Comparison of ENCODE assay signal across 2 cellular contexts in the genomic region with DNA sequence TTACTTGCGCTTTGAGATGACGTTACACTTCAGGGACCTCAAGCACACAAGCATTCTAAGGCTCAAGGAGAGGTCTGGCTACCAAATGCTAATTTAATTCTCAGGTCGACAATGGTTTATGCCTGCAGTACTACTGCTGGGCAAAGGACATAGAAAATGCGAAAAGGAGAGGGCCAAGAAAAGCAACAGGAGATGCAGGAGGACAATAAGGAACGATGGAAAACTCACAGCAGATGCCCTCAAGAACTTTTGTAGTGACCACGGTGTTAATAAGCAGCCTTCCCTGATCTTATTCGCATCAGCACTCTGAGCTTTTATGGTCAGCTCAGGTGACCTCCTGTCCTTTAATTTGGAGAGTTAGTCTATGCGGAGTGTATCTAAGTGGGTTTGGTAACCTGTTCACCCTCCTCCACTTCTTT.
TF ChIP-seq lines count a peak whose summit lies in the region.

No MANE protein-coding gene starts in this region.

TF ChIP-seq in HCT116, 20 proteins besides CTCF, POLR2A, EP300 and RAD21 (continued from another document):
- TF ChIP-seq YY1 (IDR thresholded peaks at IDR 0.05; ENCODE audit: extremely low read depth, insufficient replicate concordance, low read depth, low read length) (no peak), JUND (IDR thresholded peaks at IDR 0.05) (no peak), EZH2phosphoT487 (IDR thresholded peaks at IDR 0.05; ENCODE audit: borderline replicate concordance) (no peak), ZNF274 (IDR thresholded peaks at IDR 0.05; ENCODE audit: low read depth, low read length) (no peak), SRF (IDR thresholded peaks at IDR 0.05; ENCODE audit: low read depth) (no peak), TCF7L2 (IDR thresholded peaks at IDR 0.05; ENCODE audit: borderline replicate concordance, extremely low read depth, insufficient read depth, insufficient read length) (no peak), EZH2 (IDR thresholded peaks at IDR 0.05) (no peak), ELF1 (IDR thresholded peaks at IDR 0.05; ENCODE audit: borderline replicate concordance, low read depth) (no peak), ZFX (IDR thresholded peaks at IDR 0.05) (no peak), EGR1 (IDR thresholded peaks at IDR 0.05; ENCODE audit: low read depth) (no peak)
- TF ChIP-seq, protein P1, sequence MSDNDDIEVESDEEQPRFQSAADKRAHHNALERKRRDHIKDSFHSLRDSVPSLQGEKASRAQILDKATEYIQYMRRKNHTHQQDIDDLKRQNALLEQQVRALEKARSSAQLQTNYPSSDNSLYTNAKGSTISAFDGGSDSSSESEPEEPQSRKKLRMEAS (IDR thresholded peaks at IDR 0.05): no peak
- TF ChIP-seq, protein P2, sequence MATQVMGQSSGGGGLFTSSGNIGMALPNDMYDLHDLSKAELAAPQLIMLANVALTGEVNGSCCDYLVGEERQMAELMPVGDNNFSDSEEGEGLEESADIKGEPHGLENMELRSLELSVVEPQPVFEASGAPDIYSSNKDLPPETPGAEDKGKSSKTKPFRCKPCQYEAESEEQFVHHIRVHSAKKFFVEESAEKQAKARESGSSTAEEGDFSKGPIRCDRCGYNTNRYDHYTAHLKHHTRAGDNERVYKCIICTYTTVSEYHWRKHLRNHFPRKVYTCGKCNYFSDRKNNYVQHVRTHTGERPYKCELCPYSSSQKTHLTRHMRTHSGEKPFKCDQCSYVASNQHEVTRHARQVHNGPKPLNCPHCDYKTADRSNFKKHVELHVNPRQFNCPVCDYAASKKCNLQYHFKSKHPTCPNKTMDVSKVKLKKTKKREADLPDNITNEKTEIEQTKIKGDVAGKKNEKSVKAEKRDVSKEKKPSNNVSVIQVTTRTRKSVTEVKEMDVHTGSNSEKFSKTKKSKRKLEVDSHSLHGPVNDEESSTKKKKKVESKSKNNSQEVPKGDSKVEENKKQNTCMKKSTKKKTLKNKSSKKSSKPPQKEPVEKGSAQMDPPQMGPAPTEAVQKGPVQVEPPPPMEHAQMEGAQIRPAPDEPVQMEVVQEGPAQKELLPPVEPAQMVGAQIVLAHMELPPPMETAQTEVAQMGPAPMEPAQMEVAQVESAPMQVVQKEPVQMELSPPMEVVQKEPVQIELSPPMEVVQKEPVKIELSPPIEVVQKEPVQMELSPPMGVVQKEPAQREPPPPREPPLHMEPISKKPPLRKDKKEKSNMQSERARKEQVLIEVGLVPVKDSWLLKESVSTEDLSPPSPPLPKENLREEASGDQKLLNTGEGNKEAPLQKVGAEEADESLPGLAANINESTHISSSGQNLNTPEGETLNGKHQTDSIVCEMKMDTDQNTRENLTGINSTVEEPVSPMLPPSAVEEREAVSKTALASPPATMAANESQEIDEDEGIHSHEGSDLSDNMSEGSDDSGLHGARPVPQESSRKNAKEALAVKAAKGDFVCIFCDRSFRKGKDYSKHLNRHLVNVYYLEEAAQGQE (IDR thresholded peaks at IDR 0.05; ENCODE audit: low read depth): no peak

TF ChIP-seq in endothelial cell of umbilical vein, 7 proteins besides CTCF, POLR2A, EP300 and RAD21 (continued from another document):
- no peak for TF ChIP-seq GATA2 (IDR thresholded peaks at IDR 0.05; ENCODE audit: insufficient read depth, insufficient read length, low read depth, low read length)
- TF ChIP-seq, protein P1 (IDR thresholded peaks at IDR 0.05; ENCODE audit: insufficient read depth, insufficient read length): no peak
- TF ChIP-seq JUN (IDR thresholded peaks at IDR 0.05; ENCODE audit: borderline replicate concordance, insufficient read depth, insufficient read length, low read depth): no peak
- TF ChIP-seq EZH2 (IDR thresholded peaks at IDR 0.05; ENCODE audit: borderline replicate concordance, low read depth, low read length, severe bottlenecking): no peak
